Comparison of ENCODE assay signal across 25 cellular contexts in genomic region chr2:217821536-217822147, GRCh38.
DNase-seq lines count a peak whose midpoint lies in the region; ATAC-seq, FAIRE-seq and TF ChIP-seq lines count a peak whose summit lies in the region.
"Had no signal": no experiment of that assay in that cellular context is flagged by ENCODE, and none has a peak within 500 bp of the region (broad histone marks: within the 10 kb centered on the region; RNA-seq: fewer than 3 reads in every experiment).

No MANE protein-coding gene starts in this region.

- H3K27me3 ChIP-seq in mammary epithelial cell (ENCODE audit: insufficient read depth, low read length) (no peaks in the 10 kb centered on the region), rectal smooth muscle tissue (ENCODE audit: control insufficient read depth, insufficient read depth, low read length) (no peaks in the 10 kb centered on the region), tibial nerve (no peaks in the 10 kb centered on the region), vagina (no peaks in the 10 kb centered on the region)
- no peaks in the 10 kb centered on the region for H3K27me3 ChIP-seq in naive thymus-derived CD4-positive, alpha-beta T cell (ENCODE audit: control insufficient read depth in 2 of 2, insufficient read depth in 2 of 2, low read length in 2 of 2)
- H3K27me3 ChIP-seq: right lobe of liver, SJCRH30 had no signal

- no peak overlapping the region for H3K27ac Mint-ChIP-seq in naive thymus-derived CD4-positive, alpha-beta T cell
- H3K27ac Mint-ChIP-seq: activated CD4-positive, alpha-beta memory T cell treated with anti-CD3 and anti-CD28 coated beads, Interleukin-2, amount 10 ng/mL, durations not matched to agents 7 days and 5 days; activated naive CD8-positive, alpha-beta T cell treated with anti-CD3 and anti-CD28 coated beads for 36 hours; memory B cell had no signal

- TF ChIP-seq POLR2A in tibial nerve (IDR thresholded peaks at IDR 0.05) = no peak
- no peak for TF ChIP-seq POLR2A in vagina (IDR thresholded peaks at IDR 0.05)

- intact Hi-C loops in mammary epithelial cell (cut with micrococcal nuclease) = loop anchor here (2.0 kb wide), 1 partner anchor 29 kb away; no protein-coding TSS in a partner anchor
- intact Hi-C loops in kidney (cut with DNase I) = no loop called here
- intact Hi-C loops in vagina (cut with DNase I) = no loop called here
- intact Hi-C loops in naive thymus-derived CD4-positive, alpha-beta T cell (cut with micrococcal nuclease) = no loop called here

- FAIRE-seq in kidney (lab: Jason Lieb, UNC) = no peak
- FAIRE-seq: H54 had no signal

- 75% methylated on average over 4 of the region's 12 CpGs for WGBS in mammary epithelial cell (ENCODE audit: low coverage, missing lambda C conversion rate)
- 93% methylated on average over 11 to 12 of the region's 12 CpGs for WGBS in tibial nerve, 2 donors

- H3K4me3 ChIP-seq in mammary epithelial cell (replicated peaks in 1 of 3; ENCODE audit: insufficient read depth in 1 of 3, low read depth in 2 of 3, low read length in 3 of 3) (no peak overlapping the region), kidney (ENCODE audit: low read length in 2 of 2) (no peak overlapping the region), rectal smooth muscle tissue (ENCODE audit: low read length) (no peak overlapping the region), tibial nerve (no peak overlapping the region), vagina (no peak overlapping the region)
- no peak overlapping the region for H3K4me3 ChIP-seq in naive thymus-derived CD4-positive, alpha-beta T cell (ENCODE audit: low read length)
- H3K4me3 ChIP-seq: right lobe of liver, SJCRH30 had no signal

- DNase-seq in mammary epithelial cell = no peak
- peak; percentile 54 for DNase-seq in kidney
- no peak for DNase-seq in tibial nerve (ENCODE audit: low spot score in 2 of 2)
- no peak for DNase-seq in ecto neural progenitor cell (ENCODE audit: low spot score)
- DNase-seq in vagina (ENCODE audit: extremely low spot score in 2 of 2) = no peak
- no peak for DNase-seq in naive thymus-derived CD4-positive, alpha-beta T cell
- DNase-seq: activated CD4-positive, alpha-beta memory T cell treated with anti-CD3 and anti-CD28 coated beads, Interleukin-2, amount 10 ng/mL, durations not matched to agents 7 days and 5 days; activated effector memory CD4-positive, alpha-beta T cell treated with Interleukin-2 at 50 U/mL for 16 hours; activated naive CD8-positive, alpha-beta T cell treated with anti-CD3 and anti-CD28 coated beads for 36 hours; cerebellar nuclear complex; effector CD8-positive, alpha-beta T cell; foreskin fibroblast; islet precursor cell; Kasumi-1; naive B cell; NCI-H1092; NCI-H187; NCI-H2171 treated with DMSO at 0.1 percent for 48 hours; NCI-H524 treated with DMSO at 0.1 percent for 48 hours; SJCRH30 had no signal

- H3K4me1 Mint-ChIP-seq in naive thymus-derived CD4-positive, alpha-beta T cell = peaks cover 0 to 2% (median 0%) of the 10 kb centered on the region in 7 donors
- H3K4me1 Mint-ChIP-seq: activated CD4-positive, alpha-beta memory T cell treated with anti-CD3 and anti-CD28 coated beads, Interleukin-2, amount 10 ng/mL, durations not matched to agents 7 days and 5 days; activated naive CD8-positive, alpha-beta T cell treated with anti-CD3 and anti-CD28 coated beads for 36 hours; memory B cell had no signal

- H3K9ac ChIP-seq in mammary epithelial cell (ENCODE audit: insufficient read depth, low read length) (no peak overlapping the region), kidney (ENCODE audit: low read length in 2 of 2) (peak overlapping the region in 1 of 2 donors; percentile 26), rectal smooth muscle tissue (ENCODE audit: low read length) (no peak overlapping the region)

- no peak overlapping the region for H3K4me3 Mint-ChIP-seq in naive thymus-derived CD4-positive, alpha-beta T cell
- H3K4me3 Mint-ChIP-seq: activated CD4-positive, alpha-beta memory T cell treated with anti-CD3 and anti-CD28 coated beads, Interleukin-2, amount 10 ng/mL, durations not matched to agents 7 days and 5 days; activated naive CD8-positive, alpha-beta T cell treated with anti-CD3 and anti-CD28 coated beads for 36 hours; memory B cell; naive B cell had no signal

- POLR2A ChIA-PET in naive thymus-derived CD4-positive, alpha-beta T cell (lab: Charles Lee) = no interaction called here

- no peaks in the 10 kb centered on the region for H3K9me3 Mint-ChIP-seq in naive thymus-derived CD4-positive, alpha-beta T cell
- H3K9me3 Mint-ChIP-seq: activated CD4-positive, alpha-beta memory T cell treated with anti-CD3 and anti-CD28 coated beads, Interleukin-2, amount 10 ng/mL, durations not matched to agents 7 days and 5 days; activated naive CD8-positive, alpha-beta T cell treated with anti-CD3 and anti-CD28 coated beads for 36 hours; memory B cell; naive B cell had no signal

- H3K36me3 ChIP-seq in mammary epithelial cell (ENCODE audit: insufficient read depth, low read length) = no peaks in the 10 kb centered on the region
- peaks cover 28 to 74% of the 10 kb centered on the region in 2 donors for H3K36me3 ChIP-seq in kidney (ENCODE audit: control insufficient read depth in 1 of 2, insufficient read depth in 2 of 2, low read length in 2 of 2)
- H3K36me3 ChIP-seq in rectal smooth muscle tissue (ENCODE audit: control insufficient read depth, insufficient read depth, low read length) = peaks cover 23% of the 10 kb centered on the region
- H3K36me3 ChIP-seq in tibial nerve = peaks cover 2 to 74% (median 10%) of the 10 kb centered on the region in 3 donors
- peaks cover 0 to 29% of the 10 kb centered on the region in 2 donors for H3K36me3 ChIP-seq in vagina
- H3K36me3 ChIP-seq in naive thymus-derived CD4-positive, alpha-beta T cell (ENCODE audit: control insufficient read depth in 2 of 3, insufficient read depth in 3 of 3, low read length in 3 of 3) = no peaks in the 10 kb centered on the region
- H3K36me3 ChIP-seq: SJCRH30 had no signal

- no peak for TF ChIP-seq CTCF in mammary epithelial cell (conservative IDR thresholded peaks at IDR 0.05 in 1 of 2, IDR thresholded peaks at IDR 0.05 in 1 of 2; ENCODE audit: extremely low read depth in 1 of 2, insufficient read depth in 1 of 2, low read depth in 1 of 2, low read length in 2 of 2)
- no peak for TF ChIP-seq CTCF in kidney (IDR thresholded peaks at IDR 0.05; ENCODE audit: borderline replicate concordance, extremely low read depth, insufficient read depth)
- no peak for TF ChIP-seq CTCF in tibial nerve (IDR thresholded peaks at IDR 0.05)
- TF ChIP-seq CTCF in vagina (IDR thresholded peaks at IDR 0.05) = no peak

- H3K27me3 Mint-ChIP-seq in naive thymus-derived CD4-positive, alpha-beta T cell = peaks cover 0 to 5% (median 0%) of the 10 kb centered on the region in 5 donors
- H3K27me3 Mint-ChIP-seq: activated naive CD8-positive, alpha-beta T cell treated with anti-CD3 and anti-CD28 coated beads for 36 hours had no signal

- no TSS peak for BruUV-seq in mammary epithelial cell (replicated peaks; lab: Mats Ljungman, UMichigan)

- peaks cover 6% of the 10 kb centered on the region for H3K4me1 ChIP-seq in mammary epithelial cell (ENCODE audit: insufficient read depth, low read length)
- H3K4me1 ChIP-seq in kidney (ENCODE audit: control insufficient read depth in 1 of 2, insufficient read depth in 1 of 2, low read depth in 1 of 2, low read length in 2 of 2) = peaks cover 27 to 47% of the 10 kb centered on the region in 2 donors
- H3K4me1 ChIP-seq in rectal smooth muscle tissue (ENCODE audit: control insufficient read depth, insufficient read depth, low read length) = peaks cover 41% of the 10 kb centered on the region
- H3K4me1 ChIP-seq in tibial nerve = peaks cover 0 to 99% (median 42%) of the 10 kb centered on the region in 4 donors
- H3K4me1 ChIP-seq in vagina = peaks cover 45% of the 10 kb centered on the region
- H3K4me1 ChIP-seq in naive thymus-derived CD4-positive, alpha-beta T cell (ENCODE audit: control insufficient read depth in 2 of 2, insufficient read depth in 2 of 2, low read length in 2 of 2) = no peaks in the 10 kb centered on the region
- H3K4me1 ChIP-seq: SJCRH30 had no signal

- H3K4me2 ChIP-seq in mammary epithelial cell (ENCODE audit: insufficient read depth, low read depth, low read length) = peak overlapping the region; percentile 18

- H3K36me3 Mint-ChIP-seq in naive thymus-derived CD4-positive, alpha-beta T cell = no peaks in the 10 kb centered on the region
- H3K36me3 Mint-ChIP-seq: activated naive CD8-positive, alpha-beta T cell treated with anti-CD3 and anti-CD28 coated beads for 36 hours; memory B cell; naive B cell had no signal

- ATAC-seq in naive thymus-derived CD4-positive, alpha-beta T cell = no peak
- ATAC-seq: Panc1, right lobe of liver had no signal

- TF ChIP-seq EP300 in tibial nerve (IDR thresholded peaks at IDR 0.05) = no peak

- in situ Hi-C loops in mammary epithelial cell (cut with MboI; ENCODE audit: low sequenced_read_pairs in 2 of 2) = no loop called here

- dilution Hi-C loops in mammary epithelial cell (cut with HindIII; ENCODE audit: low sequenced_read_pairs) = no loop called here

- H3K79me2 ChIP-seq in mammary epithelial cell (ENCODE audit: insufficient read depth, low read length) = no peaks in the 10 kb centered on the region

- H4K20me1 ChIP-seq in mammary epithelial cell (ENCODE audit: insufficient read depth, low read length) = no peaks in the 10 kb centered on the region

- no peak overlapping the region for H2AFZ ChIP-seq in mammary epithelial cell (ENCODE audit: low read depth, low read length)

- H3K9me3 ChIP-seq in mammary epithelial cell (replicated peaks; ENCODE audit: insufficient read depth, low read length) (no peaks in the 10 kb centered on the region), kidney (ENCODE audit: control insufficient read depth in 1 of 2, low read length in 2 of 2) (no peaks in the 10 kb centered on the region), tibial nerve (no peaks in the 10 kb centered on the region), vagina (no peaks in the 10 kb centered on the region)
- no peaks in the 10 kb centered on the region for H3K9me3 ChIP-seq in naive thymus-derived CD4-positive, alpha-beta T cell (ENCODE audit: control insufficient read depth in 2 of 3, low read length in 3 of 3)
- H3K9me3 ChIP-seq: right lobe of liver, SJCRH30 had no signal

- no peak overlapping the region for H3K27ac ChIP-seq in mammary epithelial cell (ENCODE audit: insufficient read depth, low read depth, low read length)
- H3K27ac ChIP-seq in kidney (ENCODE audit: low read depth in 2 of 2, low read length in 2 of 2) = peak overlapping the region in 1 of 2 donors; percentile 13
- peak overlapping the region; percentile 44 for H3K27ac ChIP-seq in rectal smooth muscle tissue (ENCODE audit: low read depth, low read length)
- peak overlapping the region in 3 of 4 donors; percentile 17 to 86 (median 77) for H3K27ac ChIP-seq in tibial nerve
- no peak overlapping the region for H3K27ac ChIP-seq in vagina
- no peak overlapping the region for H3K27ac ChIP-seq in naive thymus-derived CD4-positive, alpha-beta T cell (ENCODE audit: low read depth, low read length)
- H3K27ac ChIP-seq: right lobe of liver, SJCRH30 had no signal

- CTCF ChIA-PET in mammary epithelial cell (lab: Charles Lee; ENCODE audit: low non-redundant PET) = interaction anchor here (0.5 kb wide), 1 partner anchor 36 kb away, joined by 3 read pairs; no protein-coding TSS in a partner anchor
- CTCF ChIA-PET in naive thymus-derived CD4-positive, alpha-beta T cell (lab: Charles Lee) = no interaction called here

Comparison
In these comparisons a context has a peak if more than half of its experiments do, and no peak if none do; other contexts are left out.
1. H3K27ac ChIP-seq: peak in rectal smooth muscle tissue (single experiment) and tibial nerve (3 of 4); none in mammary epithelial cell (single experiment), vagina (single experiment) and naive thymus-derived CD4-positive, alpha-beta T cell (single experiment).